ENCODE assay signal across 27 cellular contexts in the genomic region with DNA sequence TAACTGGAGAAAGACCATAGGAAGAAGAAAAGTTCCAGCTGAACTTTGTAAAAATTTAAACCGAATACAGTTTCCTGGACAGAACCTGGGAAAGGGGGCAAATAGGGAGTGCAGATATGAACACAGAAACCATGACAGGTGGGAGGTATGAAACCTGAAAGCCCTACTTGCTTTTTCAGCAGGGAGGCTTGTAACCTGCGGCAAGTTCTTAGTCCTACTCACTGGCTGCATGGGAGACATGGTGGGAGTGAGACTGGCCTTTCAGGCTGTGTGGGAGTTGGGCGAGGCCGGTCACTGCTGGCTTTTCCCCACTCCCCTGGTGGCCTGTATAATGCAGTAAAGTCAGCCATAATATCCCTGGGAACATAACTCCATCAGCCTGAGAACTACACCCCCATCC. TPM values are rescaled to one million over a fixed set of nuclear protein-coding genes. Genes with fewer than 3 reads are reported as not detected.
"Had no signal": no experiment of that assay in that cellular context is flagged by ENCODE, and none has a peak within 500 bp of the region (broad histone marks: within the 10 kb centered on the region; RNA-seq: fewer than 3 reads in every experiment).

No MANE protein-coding gene starts in this region.

- H3K27ac ChIP-seq: brain microvascular endothelial cell, cardiac muscle cell, SK-N-MC, WERI-Rb-1 had no signal

- H3K4me3 ChIP-seq: cardiac muscle cell, SK-N-MC had no signal

- H3K4me1 Mint-ChIP-seq: activated naive CD4-positive, alpha-beta T cell treated with anti-CD3 and anti-CD28 coated beads, Interleukin-2, amount 10 ng/mL, durations not matched to agents 7 days and 5 days had no signal

- H3K4me3 Mint-ChIP-seq: activated CD8-positive, alpha-beta T cell treated with anti-CD3 and anti-CD28 coated beads for 36 hours; activated naive CD4-positive, alpha-beta T cell treated with anti-CD3 and anti-CD28 coated beads, Interleukin-2, amount 10 ng/mL, durations not matched to agents 7 days and 5 days; activated naive CD8-positive, alpha-beta T cell treated with anti-CD3 and anti-CD28 coated beads for 36 hours had no signal

- H3K9me3 Mint-ChIP-seq: activated CD8-positive, alpha-beta T cell treated with anti-CD3 and anti-CD28 coated beads for 36 hours; activated naive CD4-positive, alpha-beta T cell treated with anti-CD3 and anti-CD28 coated beads, Interleukin-2, amount 10 ng/mL, durations not matched to agents 7 days and 5 days; activated T-cell treated with anti-CD3 and anti-CD28 coated beads, Interleukin-2, amount 50 U/mL, for 72 hours; activated T-helper 2 cell treated with anti-CD3 and anti-CD28 coated beads, Interferon-gamma antibody, Interleukin-2, Interleukin-4, amounts not matched to agents 10 μg/mL and 5 μg/mL and 100 μg/mL, durations not matched to agents 14 hours and 24 hours and 36 hours had no signal

- H3K36me3 Mint-ChIP-seq: activated naive CD4-positive, alpha-beta T cell treated with anti-CD3 and anti-CD28 coated beads, Interleukin-2, amount 10 ng/mL, durations not matched to agents 7 days and 5 days; activated naive CD8-positive, alpha-beta T cell treated with anti-CD3 and anti-CD28 coated beads for 36 hours had no signal

- H3K27ac Mint-ChIP-seq: activated CD8-positive, alpha-beta T cell treated with anti-CD3 and anti-CD28 coated beads for 36 hours; activated naive CD4-positive, alpha-beta T cell treated with anti-CD3 and anti-CD28 coated beads, Interleukin-2, amount 10 ng/mL, durations not matched to agents 7 days and 5 days; activated naive CD8-positive, alpha-beta T cell treated with anti-CD3 and anti-CD28 coated beads for 36 hours; activated T-helper 2 cell treated with anti-CD3 and anti-CD28 coated beads, Interferon-gamma antibody, Interleukin-2, Interleukin-4, amounts not matched to agents 10 μg/mL and 5 μg/mL and 100 μg/mL, durations not matched to agents 14 hours and 24 hours and 36 hours had no signal

- ATAC-seq: activated CD4-positive, CD25-positive, alpha-beta regulatory T cell treated with anti-CD3 and anti-CD28 coated beads, Interleukin-2, amount 50 U/mL, for 24 hours; activated CD8-positive, alpha-beta T cell treated with anti-CD3 and anti-CD28 coated beads for 36 hours; activated T-cell treated with anti-CD3 and anti-CD28 coated beads, Interleukin-2, amount 50 U/mL, for 72 hours; Right ventricle myocardium inferior had no signal

- H3K27me3 ChIP-seq: brain microvascular endothelial cell, cardiac muscle cell had no signal

- H3K36me3 ChIP-seq: brain microvascular endothelial cell, cardiac muscle cell, WERI-Rb-1 had no signal

- DNase-seq: activated CD4-positive, alpha-beta T cell treated with anti-CD3 and anti-CD28 coated beads for 4 hours; activated CD8-positive, alpha-beta memory T cell treated with anti-CD3 and anti-CD28 coated beads, Interleukin-2, amount 50 U/mL, for 4 hours; activated CD8-positive, alpha-beta T cell treated with anti-CD3 and anti-CD28 coated beads for 36 hours; activated gamma-delta T cell treated with Interleukin-2 at 50 U/mL for 16 hours; activated naive CD4-positive, alpha-beta T cell treated with anti-CD3 and anti-CD28 coated beads, Interleukin-2, amount 10 ng/mL, durations not matched to agents 7 days and 5 days; activated naive CD8-positive, alpha-beta T cell treated with anti-CD3 and anti-CD28 coated beads for 36 hours; activated T-cell treated with anti-CD3 and anti-CD28 coated beads, Interleukin-2, amount 50 U/mL, for 72 hours; brain microvascular endothelial cell; Karpas-422; NCI-H1105 treated with DMSO at 0.1 percent for 48 hours; NCI-H146; NCI-H1930; NCI-H2171; NCI-H2227 treated with DMSO at 0.1 percent for 48 hours; NCI-H526; NCI-H774; RPMI8226; T-helper 1 cell; WERI-Rb-1 had no signal

RNA-seq across cellular contexts. Expression of a gene that starts 54.2 kb away (rescaled TPM):
- total RNA-seq: activated CD8-positive, alpha-beta T cell treated with anti-CD3 and anti-CD28 coated beads for 36 hours; activated naive CD8-positive, alpha-beta T cell treated with anti-CD3 and anti-CD28 coated beads for 36 hours; activated T-cell treated with anti-CD3 and anti-CD28 coated beads, Interleukin-2, amount 50 U/mL, for 72 hours; activated T-helper 2 cell treated with anti-CD3 and anti-CD28 coated beads, Interferon-gamma antibody, Interleukin-2, Interleukin-4, amounts not matched to agents 10 μg/mL and 5 μg/mL and 100 μg/mL, durations not matched to agents 14 hours and 24 hours and 36 hours; cardiac muscle cell; NCI-H460; OCI-LY7; T-helper 2 cell treated with Interferon-gamma antibody and Interleukin-4, amounts not matched to agents 100 ng/mL and 5 ng/mL, for 36 hours had no signal
- polyA plus RNA-seq: cardiac muscle cell had no signal
